ENCODE assay signal across 12 cellular contexts in the genomic region with DNA sequence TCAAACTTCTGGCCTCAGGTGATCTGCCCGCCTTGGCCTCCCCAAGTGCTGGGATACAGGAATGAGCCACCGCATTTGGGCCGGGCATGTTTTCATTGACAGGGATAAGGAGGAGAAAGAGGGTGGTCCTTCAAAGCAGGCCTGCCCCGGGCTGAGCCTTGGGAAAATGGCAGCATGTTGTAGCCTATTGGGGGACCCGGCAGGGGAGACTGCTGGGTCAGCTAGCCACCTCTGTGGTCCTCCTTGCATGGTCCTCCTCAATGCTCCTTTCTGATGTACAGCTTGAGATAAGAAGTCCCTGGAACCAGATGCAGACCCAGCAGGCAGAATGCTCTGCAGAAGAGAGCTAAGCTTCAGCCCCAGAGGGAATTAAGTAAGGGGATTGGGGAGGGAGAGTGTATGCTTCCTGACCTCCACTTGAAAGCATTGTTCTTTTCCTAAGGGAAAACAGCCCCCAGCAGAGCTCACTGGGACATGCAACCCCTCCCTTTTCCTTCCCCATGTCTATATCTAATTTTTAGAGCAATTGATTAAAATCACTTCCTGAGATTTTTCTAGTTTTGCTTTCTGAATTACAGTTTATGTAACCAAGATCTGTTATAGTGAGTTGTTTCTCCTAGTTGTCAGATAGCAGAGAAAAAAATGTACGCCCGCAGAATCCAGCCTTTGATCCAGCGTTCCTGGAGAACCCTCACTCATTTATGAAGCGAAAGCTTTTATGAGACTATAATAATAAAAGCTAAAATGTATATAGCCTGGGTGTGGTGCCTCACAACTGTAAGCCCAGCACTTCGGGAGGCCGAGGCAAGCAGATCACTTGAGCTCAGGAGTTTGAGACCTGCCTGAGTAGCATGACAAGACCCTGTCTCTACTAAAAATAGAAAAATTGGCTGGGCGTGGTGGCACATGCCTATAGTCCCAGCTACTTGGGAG. TPM values are rescaled to one million over a fixed set of nuclear protein-coding genes. Genes with fewer than 3 reads are reported as not detected.
DNase-seq lines count a peak whose midpoint lies in the region; TF ChIP-seq lines count a peak whose summit lies in the region.
"Had no signal": no experiment of that assay in that cellular context is flagged by ENCODE, and none has a peak within 500 bp of the region (broad histone marks: within the 10 kb centered on the region; RNA-seq: fewer than 3 reads in every experiment).

No MANE protein-coding gene starts in this region.

- TF ChIP-seq CTCF in nephron (IDR thresholded peaks at IDR 0.05; ENCODE audit: unreplicated experiment in 3 of 3) (no peak), type B pancreatic cell (conservative IDR thresholded peaks at IDR 0.05) (no peak), H9 (conservative IDR thresholded peaks at IDR 0.05) (no peak)

- H2AFZ ChIP-seq in H9 (ENCODE audit: low read length) = no peak overlapping the region

- H2BK12ac ChIP-seq in H9 (ENCODE audit: insufficient read length, low read depth, low read length) = no peak overlapping the region

- H2BK20ac ChIP-seq in H9 (ENCODE audit: low read depth, low read length, poor library complexity, severe bottlenecking) = no peak overlapping the region

- no peak overlapping the region for H4K5ac ChIP-seq in H9 (ENCODE audit: insufficient read length, low read depth, low read length)

- H3K36me3 Mint-ChIP-seq in nephron (ENCODE audit: low read depth) (no peaks in the 10 kb centered on the region), type B pancreatic cell (peaks cover 12% of the 10 kb centered on the region), H9 (ENCODE audit: insufficient read depth in 1 of 3, low read depth in 3 of 3) (no peaks in the 10 kb centered on the region; a peak in 1 of 7 replicates)
- H3K36me3 Mint-ChIP-seq: activated naive CD8-positive, alpha-beta T cell had no signal

- no peak overlapping the region for H4K8ac ChIP-seq in H9 (replicated peaks; ENCODE audit: insufficient read length, low read depth, low read length)

- peak overlapping the region in 2 of 3 experiments; percentile 96 to 98 for H3K27ac Mint-ChIP-seq in nephron
- peak overlapping the region; percentile 82 for H3K27ac Mint-ChIP-seq in type B pancreatic cell
- peak overlapping the region in 1 of 3 experiments; percentile 12; a peak in 1 of 7 replicates for H3K27ac Mint-ChIP-seq in H9
- H3K27ac Mint-ChIP-seq: activated naive CD8-positive, alpha-beta T cell had no signal

- H3K79me2 ChIP-seq in H9 (ENCODE audit: insufficient read depth, low read length) = 0 out of 2 replicates have a peak, but pooled peaks cover 2% of the 10 kb centered on the region

- H3K27me3 Mint-ChIP-seq in nephron (ENCODE audit: low read depth) (no peaks in the 10 kb centered on the region), type B pancreatic cell (no peaks in the 10 kb centered on the region), H9 (ENCODE audit: low read depth) (no peaks in the 10 kb centered on the region)

- H3K4ac ChIP-seq in H9 (ENCODE audit: low read depth, low read length) = no peak overlapping the region

- no peak overlapping the region for H2BK120ac ChIP-seq in H9 (ENCODE audit: low read depth, low read length, poor library complexity, severe bottlenecking)

- H3K79me1 ChIP-seq in H9 (ENCODE audit: insufficient read depth, low read depth, low read length, poor library complexity, severe bottlenecking) = no peaks in the 10 kb centered on the region

- H3K4me1 ChIP-seq in H9 (ENCODE audit: insufficient read depth, low read length) = peaks cover 3% of the 10 kb centered on the region; the same call in 1 of the 2 replicates

- no peak overlapping the region for H3K14ac ChIP-seq in H9 (ENCODE audit: insufficient read depth, low read length)

- H3K27me3 ChIP-seq in H9 (ENCODE audit: insufficient read depth, low read length) = no peaks in the 10 kb centered on the region

- DNase-seq in SK-N-DZ (ENCODE audit: low spot score) (peak; percentile 35), dermis blood vessel endothelial cell (peak; percentile 41), type B pancreatic cell (ENCODE audit: extremely low spot score, unreplicated experiment) (no peak), NCI-H187 (lab: John Stamatoyannopoulos, UW) (no peak), H9 (no peak), T-helper 9 cell (no peak)
- DNase-seq: activated CD4-positive, alpha-beta T cell treated with anti-CD3 and anti-CD28 coated beads for 4 hours; cerebellar nuclear complex; occipital lobe; RPMI8226 had no signal

- H3K23ac ChIP-seq in H9 (ENCODE audit: insufficient read length, low read depth, low read length) = no peak overlapping the region

- no CpG with 5 or more reads among the region's 12 CpGs for WGBS in H9 (ENCODE audit: extremely low coverage, insufficient read length, low lambda C conversion rate)

- no peak overlapping the region for H3K18ac ChIP-seq in H9 (ENCODE audit: insufficient read length, low read depth, low read length)

- H2BK15ac ChIP-seq in H9 (ENCODE audit: low read depth, low read length) = no peak overlapping the region

- H3K9me3 ChIP-seq in H9 (ENCODE audit: control insufficient read depth, low read depth, low read length) = no peaks in the 10 kb centered on the region

- H3K4me3 Mint-ChIP-seq in nephron (no peak overlapping the region), type B pancreatic cell (peak overlapping the region; percentile 38), H9 (no peak overlapping the region)
- H3K4me3 Mint-ChIP-seq: activated naive CD8-positive, alpha-beta T cell had no signal

- no peaks in the 10 kb centered on the region for H4K20me1 ChIP-seq in H9 (ENCODE audit: control insufficient read depth, insufficient read depth, insufficient read length)

- H3K9me3 Mint-ChIP-seq in nephron = no peaks in the 10 kb centered on the region
- H3K9me3 Mint-ChIP-seq in type B pancreatic cell = peaks cover 9% of the 10 kb centered on the region
- H3K9me3 Mint-ChIP-seq in H9 = no peaks in the 10 kb centered on the region

- H2AK5ac ChIP-seq in H9 (ENCODE audit: insufficient read length, low read length) = no peak overlapping the region

- H3K4me1 Mint-ChIP-seq in nephron (peaks cover 82% of the 10 kb centered on the region), type B pancreatic cell (ENCODE audit: unreplicated experiment) (peaks cover 78% of the 10 kb centered on the region), H9 (peaks cover 22 to 25% of the 10 kb centered on the region in 2 experiments)

- no peak overlapping the region for H3K27ac ChIP-seq in H9 (ENCODE audit: insufficient read length, low read depth, low read length)

- no peaks in the 10 kb centered on the region for H3K23me2 ChIP-seq in H9 (ENCODE audit: insufficient read length, low read depth, low read length, poor library complexity, severe bottlenecking)

- H3K56ac ChIP-seq in H9 (ENCODE audit: insufficient read length, low read depth, low read length) = no peak overlapping the region

- no peak overlapping the region for H3T11ph ChIP-seq in H9 (ENCODE audit: low read length)

- no peak overlapping the region for H2BK5ac ChIP-seq in H9 (ENCODE audit: insufficient read length, low read length)

- no peak overlapping the region for H3K9ac ChIP-seq in H9 (ENCODE audit: extremely low read depth, insufficient read length, low read length)

- no peak overlapping the region for H4K91ac ChIP-seq in H9 (ENCODE audit: insufficient read length, low read depth, low read length)

- H3K4me2 ChIP-seq in H9 (ENCODE audit: insufficient read depth, insufficient read length, low read length) = no peak overlapping the region

RNA-seq across cellular contexts. Expression of a gene that starts 48.7 kb away (rescaled TPM):
- polyA plus RNA-seq in SK-N-DZ (2014; cell fraction: cytosol; rRNA removed) = 8.1 and 11.4 TPM in 2 replicates
- polyA plus RNA-seq in SK-N-DZ (2014; cell fraction: nucleus; rRNA removed) = 30.2 and 30.8 TPM in 2 replicates
- total RNA-seq in dermis blood vessel endothelial cell = 8.0 and 8.7 TPM in 2 replicates
- total RNA-seq in type B pancreatic cell (ENCODE audit: low replicate concordance) = 14.2 and 16.9 TPM in 2 replicates
- 3.2 and 3.8 TPM in 2 replicates for total RNA-seq in H9 (2021)

Comparison
In these comparisons a context has a peak if more than half of its experiments do, and no peak if none do; other contexts are left out.
1. DNase-seq: peak in SK-N-DZ (single experiment) and dermis blood vessel endothelial cell (single experiment); none in type B pancreatic cell (single experiment), NCI-H187 (0 of 2), H9 (single experiment) and T-helper 9 cell (single experiment).